Comparison of ENCODE assay signal across 2 cellular contexts in genomic region chr9:89226076-89226475, GRCh38.
TF ChIP-seq lines count a peak whose summit lies in the region.

No MANE protein-coding gene starts in this region.

TF ChIP-seq in GM23338, 12 proteins besides CTCF, POLR2A, EP300 and RAD21 (continued from another document):
- TF ChIP-seq REST (IDR thresholded peaks at IDR 0.05; ENCODE audit: unreplicated experiment) = no peak
- TF ChIP-seq STAT1 (IDR thresholded peaks at IDR 0.05; ENCODE audit: unreplicated experiment) = no peak

TF ChIP-seq in WTC11, 78 proteins besides CTCF, POLR2A, EP300 and RAD21 (continued from another document):
- TF ChIP-seq ARID4B (CRISPR knock-in tag; IDR thresholded peaks at IDR 0.05; ENCODE audit: borderline replicate concordance) (no peak), MYBL2 (CRISPR knock-in tag; IDR thresholded peaks at IDR 0.05) (no peak), ZBTB21 (CRISPR knock-in tag; IDR thresholded peaks at IDR 0.05; ENCODE audit: borderline replicate concordance) (0 out of 2 replicates have a peak, but pooled peaks have one; percentile 5), CBFB (CRISPR knock-in tag; IDR thresholded peaks at IDR 0.05; ENCODE audit: low read depth) (no peak), JAZF1 (CRISPR knock-in tag; IDR thresholded peaks at IDR 0.05) (no peak), ELF4 (CRISPR knock-in tag; IDR thresholded peaks at IDR 0.05; ENCODE audit: low read depth) (no peak), ZSCAN18 (CRISPR knock-in tag; IDR thresholded peaks at IDR 0.05) (no peak), NR3C1 (CRISPR knock-in tag; conservative IDR thresholded peaks at IDR 0.05; ENCODE audit: low read depth) (no peak), TEAD4 (CRISPR knock-in tag; IDR thresholded peaks at IDR 0.05) (no peak), ZNF219 (CRISPR knock-in tag; IDR thresholded peaks at IDR 0.05; ENCODE audit: borderline replicate concordance) (no peak), FOXP1 (CRISPR knock-in tag; IDR thresholded peaks at IDR 0.05; ENCODE audit: borderline replicate concordance) (no peak), TCF7 (CRISPR knock-in tag; IDR thresholded peaks at IDR 0.05; ENCODE audit: low read depth) (no peak), ZNF671 (CRISPR knock-in tag; IDR thresholded peaks at IDR 0.05) (no peak), RELA (CRISPR knock-in tag; IDR thresholded peaks at IDR 0.05; ENCODE audit: borderline replicate concordance) (no peak), ESRRA (CRISPR knock-in tag; IDR thresholded peaks at IDR 0.05; ENCODE audit: borderline replicate concordance) (no peak), ZNF423 (CRISPR knock-in tag; IDR thresholded peaks at IDR 0.05) (no peak), PREB (CRISPR knock-in tag; IDR thresholded peaks at IDR 0.05; ENCODE audit: borderline replicate concordance) (no peak), NFYB (CRISPR knock-in tag; conservative IDR thresholded peaks at IDR 0.05; ENCODE audit: low read depth) (no peak), ZNF396 (CRISPR knock-in tag; IDR thresholded peaks at IDR 0.05; ENCODE audit: borderline replicate concordance) (no peak), IRF2 (CRISPR knock-in tag; IDR thresholded peaks at IDR 0.05; ENCODE audit: borderline replicate concordance, low read depth) (no peak), GRHL2 (CRISPR knock-in tag; IDR thresholded peaks at IDR 0.05; ENCODE audit: insufficient replicate concordance, severe bottlenecking) (no peak), ZNF121 (CRISPR knock-in tag; IDR thresholded peaks at IDR 0.05) (no peak), NFE2L1 (CRISPR knock-in tag; IDR thresholded peaks at IDR 0.05) (no peak)
- TF ChIP-seq, protein P1, sequence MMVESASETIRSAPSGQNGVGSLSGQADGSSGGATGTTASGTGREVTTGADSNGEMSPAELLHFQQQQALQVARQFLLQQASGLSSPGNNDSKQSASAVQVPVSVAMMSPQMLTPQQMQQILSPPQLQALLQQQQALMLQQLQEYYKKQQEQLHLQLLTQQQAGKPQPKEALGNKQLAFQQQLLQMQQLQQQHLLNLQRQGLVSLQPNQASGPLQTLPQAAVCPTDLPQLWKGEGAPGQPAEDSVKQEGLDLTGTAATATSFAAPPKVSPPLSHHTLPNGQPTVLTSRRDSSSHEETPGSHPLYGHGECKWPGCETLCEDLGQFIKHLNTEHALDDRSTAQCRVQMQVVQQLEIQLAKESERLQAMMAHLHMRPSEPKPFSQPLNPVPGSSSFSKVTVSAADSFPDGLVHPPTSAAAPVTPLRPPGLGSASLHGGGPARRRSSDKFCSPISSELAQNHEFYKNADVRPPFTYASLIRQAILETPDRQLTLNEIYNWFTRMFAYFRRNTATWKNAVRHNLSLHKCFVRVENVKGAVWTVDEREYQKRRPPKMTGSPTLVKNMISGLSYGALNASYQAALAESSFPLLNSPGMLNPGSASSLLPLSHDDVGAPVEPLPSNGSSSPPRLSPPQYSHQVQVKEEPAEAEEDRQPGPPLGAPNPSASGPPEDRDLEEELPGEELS (CRISPR knock-in tag; IDR thresholded peaks at IDR 0.05) = no peak
- TF ChIP-seq, protein P2, sequence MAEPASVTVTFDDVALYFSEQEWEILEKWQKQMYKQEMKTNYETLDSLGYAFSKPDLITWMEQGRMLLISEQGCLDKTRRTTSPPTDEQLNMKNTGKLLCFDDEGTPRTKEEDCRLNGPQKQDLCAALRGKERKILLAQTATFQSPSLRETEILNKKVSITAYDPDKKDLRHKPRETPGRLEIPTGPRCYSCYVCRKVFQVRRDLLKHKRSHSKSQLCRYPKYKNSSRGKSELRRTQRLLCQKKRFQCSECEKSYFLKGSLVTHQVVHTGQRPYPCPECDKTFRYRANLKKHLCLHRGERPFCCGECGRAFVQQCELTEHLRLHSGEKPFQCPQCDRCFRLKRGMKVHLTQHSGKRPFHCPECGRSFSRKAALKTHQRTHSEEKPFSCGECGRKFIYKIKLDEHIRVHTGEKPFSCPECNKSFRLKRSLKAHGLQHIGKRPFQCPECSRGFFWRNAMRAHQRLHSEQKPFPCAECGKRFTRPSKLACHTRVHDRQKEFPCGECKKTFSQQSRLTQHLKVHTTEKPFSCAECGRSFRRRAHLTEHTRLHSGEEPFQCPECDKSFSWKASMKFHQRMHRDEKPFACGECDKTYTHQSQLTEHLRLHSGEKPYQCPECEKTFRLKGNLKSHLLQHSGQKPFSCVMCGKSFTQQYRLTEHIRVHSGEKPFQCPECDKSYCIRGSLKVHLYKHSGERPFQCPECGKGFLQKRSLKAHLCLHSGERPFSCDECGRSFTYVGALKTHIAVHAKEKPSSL (CRISPR knock-in tag; conservative IDR thresholded peaks at IDR 0.05) = no peak
- TF ChIP-seq, protein P3, sequence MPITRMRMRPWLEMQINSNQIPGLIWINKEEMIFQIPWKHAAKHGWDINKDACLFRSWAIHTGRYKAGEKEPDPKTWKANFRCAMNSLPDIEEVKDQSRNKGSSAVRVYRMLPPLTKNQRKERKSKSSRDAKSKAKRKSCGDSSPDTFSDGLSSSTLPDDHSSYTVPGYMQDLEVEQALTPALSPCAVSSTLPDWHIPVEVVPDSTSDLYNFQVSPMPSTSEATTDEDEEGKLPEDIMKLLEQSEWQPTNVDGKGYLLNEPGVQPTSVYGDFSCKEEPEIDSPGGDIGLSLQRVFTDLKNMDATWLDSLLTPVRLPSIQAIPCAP (CRISPR knock-in tag; IDR thresholded peaks at IDR 0.05) = no peak
- TF ChIP-seq, protein P4, sequence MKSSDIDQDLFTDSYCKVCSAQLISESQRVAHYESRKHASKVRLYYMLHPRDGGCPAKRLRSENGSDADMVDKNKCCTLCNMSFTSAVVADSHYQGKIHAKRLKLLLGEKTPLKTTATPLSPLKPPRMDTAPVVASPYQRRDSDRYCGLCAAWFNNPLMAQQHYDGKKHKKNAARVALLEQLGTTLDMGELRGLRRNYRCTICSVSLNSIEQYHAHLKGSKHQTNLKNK (CRISPR knock-in tag; IDR thresholded peaks at IDR 0.05) = no peak
- TF ChIP-seq, protein P5, sequence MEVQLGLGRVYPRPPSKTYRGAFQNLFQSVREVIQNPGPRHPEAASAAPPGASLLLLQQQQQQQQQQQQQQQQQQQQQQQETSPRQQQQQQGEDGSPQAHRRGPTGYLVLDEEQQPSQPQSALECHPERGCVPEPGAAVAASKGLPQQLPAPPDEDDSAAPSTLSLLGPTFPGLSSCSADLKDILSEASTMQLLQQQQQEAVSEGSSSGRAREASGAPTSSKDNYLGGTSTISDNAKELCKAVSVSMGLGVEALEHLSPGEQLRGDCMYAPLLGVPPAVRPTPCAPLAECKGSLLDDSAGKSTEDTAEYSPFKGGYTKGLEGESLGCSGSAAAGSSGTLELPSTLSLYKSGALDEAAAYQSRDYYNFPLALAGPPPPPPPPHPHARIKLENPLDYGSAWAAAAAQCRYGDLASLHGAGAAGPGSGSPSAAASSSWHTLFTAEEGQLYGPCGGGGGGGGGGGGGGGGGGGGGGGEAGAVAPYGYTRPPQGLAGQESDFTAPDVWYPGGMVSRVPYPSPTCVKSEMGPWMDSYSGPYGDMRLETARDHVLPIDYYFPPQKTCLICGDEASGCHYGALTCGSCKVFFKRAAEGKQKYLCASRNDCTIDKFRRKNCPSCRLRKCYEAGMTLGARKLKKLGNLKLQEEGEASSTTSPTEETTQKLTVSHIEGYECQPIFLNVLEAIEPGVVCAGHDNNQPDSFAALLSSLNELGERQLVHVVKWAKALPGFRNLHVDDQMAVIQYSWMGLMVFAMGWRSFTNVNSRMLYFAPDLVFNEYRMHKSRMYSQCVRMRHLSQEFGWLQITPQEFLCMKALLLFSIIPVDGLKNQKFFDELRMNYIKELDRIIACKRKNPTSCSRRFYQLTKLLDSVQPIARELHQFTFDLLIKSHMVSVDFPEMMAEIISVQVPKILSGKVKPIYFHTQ (CRISPR knock-in tag; IDR thresholded peaks at IDR 0.05) = no peak
- TF ChIP-seq, protein P6, sequence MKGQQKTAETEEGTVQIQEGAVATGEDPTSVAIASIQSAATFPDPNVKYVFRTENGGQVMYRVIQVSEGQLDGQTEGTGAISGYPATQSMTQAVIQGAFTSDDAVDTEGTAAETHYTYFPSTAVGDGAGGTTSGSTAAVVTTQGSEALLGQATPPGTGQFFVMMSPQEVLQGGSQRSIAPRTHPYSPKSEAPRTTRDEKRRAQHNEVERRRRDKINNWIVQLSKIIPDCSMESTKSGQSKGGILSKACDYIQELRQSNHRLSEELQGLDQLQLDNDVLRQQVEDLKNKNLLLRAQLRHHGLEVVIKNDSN (CRISPR knock-in tag; IDR thresholded peaks at IDR 0.05) = peak; percentile 66
- TF ChIP-seq, protein P7, sequence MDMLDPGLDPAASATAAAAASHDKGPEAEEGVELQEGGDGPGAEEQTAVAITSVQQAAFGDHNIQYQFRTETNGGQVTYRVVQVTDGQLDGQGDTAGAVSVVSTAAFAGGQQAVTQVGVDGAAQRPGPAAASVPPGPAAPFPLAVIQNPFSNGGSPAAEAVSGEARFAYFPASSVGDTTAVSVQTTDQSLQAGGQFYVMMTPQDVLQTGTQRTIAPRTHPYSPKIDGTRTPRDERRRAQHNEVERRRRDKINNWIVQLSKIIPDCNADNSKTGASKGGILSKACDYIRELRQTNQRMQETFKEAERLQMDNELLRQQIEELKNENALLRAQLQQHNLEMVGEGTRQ (CRISPR knock-in tag; IDR thresholded peaks at IDR 0.05) = peak; percentile 72
